ENCODE assay signal across 9 cellular contexts in genomic region chr6:8468731-8469130, GRCh38.
"Had no signal": no experiment of that assay in that cellular context is flagged by ENCODE, and none has a peak within 500 bp of the region (broad histone marks: within the 10 kb centered on the region; RNA-seq: fewer than 3 reads in every experiment).

No MANE protein-coding gene starts in this region.

- DNase-seq: GM23248, GOT3, H7, H9, HCEC 1CT, HFFc6 had no signal

- H2AFZ ChIP-seq: GM23248, GM23338 had no signal

- H3K27ac Mint-ChIP-seq: GM23338, H9, HFFc6 had no signal

- H3K9me3 ChIP-seq: HAP-1 had no signal

- H3K9ac ChIP-seq: GM23248 had no signal

- ATAC-seq: GM23338, HCT116 had no signal

- H3K4me2 ChIP-seq: GM23338 had no signal

- H3K4me3 Mint-ChIP-seq: GM23338, H9, HFFc6 had no signal

- H3K36me3 ChIP-seq: HAP-1 had no signal

- H3K27ac ChIP-seq: GM23248 had no signal

- H3K4me3 ChIP-seq: GM23248, GM23338, HAP-1 had no signal

- H3K4me1 Mint-ChIP-seq: GM23338 had no signal

- H3K9me3 Mint-ChIP-seq: GM23338 had no signal
